Comparison of ENCODE assay signal across 10 cellular contexts in genomic region chr5:111551569-111552275, GRCh38. TPM values are rescaled to one million over a fixed set of nuclear protein-coding genes. Genes with fewer than 3 reads are reported as not detected.
A peak's percentile ranks its signal among the peaks of the same experiment; 100 is the strongest.
DNase-seq lines count a peak whose midpoint lies in the region; ATAC-seq and TF ChIP-seq lines count a peak whose summit lies in the region.
"Had no signal": no experiment of that assay in that cellular context is flagged by ENCODE, and none has a peak within 500 bp of the region (broad histone marks: within the 10 kb centered on the region; RNA-seq: fewer than 3 reads in every experiment).

No MANE protein-coding gene starts in this region.

- intact Hi-C loops in mammary epithelial cell (cut with micrococcal nuclease): loop anchor here (10.0 kb wide), 1 partner anchor 453 kb away; no protein-coding TSS in a partner anchor

- TF ChIP-seq CTCF in mammary epithelial cell (conservative IDR thresholded peaks at IDR 0.05 in 1 of 2, IDR thresholded peaks at IDR 0.05 in 1 of 2; ENCODE audit: extremely low read depth in 1 of 2, insufficient read depth in 1 of 2, low read depth in 1 of 2, low read length in 2 of 2): no peak

- H3K9ac ChIP-seq in HUES48 (ENCODE audit: low read depth, low read length) (peak overlapping the region; percentile 27; the same call in 1 of the 2 replicates), mammary epithelial cell (ENCODE audit: insufficient read depth, low read length) (no peak overlapping the region)

- CTCF ChIA-PET in mammary epithelial cell (lab: Charles Lee; ENCODE audit: low non-redundant PET): no interaction called here

- in situ Hi-C loops in mammary epithelial cell (cut with MboI; ENCODE audit: low sequenced_read_pairs in 2 of 2): loop anchor here in 1 of 2 donors (10.0 kb wide), 1 partner anchor 203 kb away; the partner anchor contains the start of gene NREP

- BruUV-seq in mammary epithelial cell (replicated peaks; lab: Mats Ljungman, UMichigan): no TSS peak

- H3K4me2 ChIP-seq in mammary epithelial cell (ENCODE audit: insufficient read depth, low read depth, low read length): peak overlapping the region; percentile 44

- no peaks in the 10 kb centered on the region for H3K36me3 ChIP-seq in HUES48 (ENCODE audit: control insufficient read depth, insufficient read depth, low read length)
- H3K36me3 ChIP-seq in mammary epithelial cell (ENCODE audit: insufficient read depth, low read length): no peaks in the 10 kb centered on the region
- H3K36me3 ChIP-seq in mesodermal cell (ENCODE audit: control insufficient read depth, insufficient read depth, low read length): no peaks in the 10 kb centered on the region
- H3K36me3 ChIP-seq: MG63 had no signal

- ATAC-seq in GM18858 (IDR thresholded peaks at IDR 0.05; ENCODE audit: unreplicated experiment): no peak

- H3K4me3 ChIP-seq in HUES48 (ENCODE audit: low read depth, low read length) (no peak overlapping the region), mammary epithelial cell (replicated peaks in 1 of 3; ENCODE audit: insufficient read depth in 1 of 3, low read depth in 2 of 3, low read length in 3 of 3) (no peak overlapping the region), mesodermal cell (ENCODE audit: extremely low read depth, insufficient read depth, low read length, poor library complexity, severe bottlenecking) (no peak overlapping the region)
- H3K4me3 ChIP-seq: MG63 had no signal

- dilution Hi-C loops in mammary epithelial cell (cut with HindIII; ENCODE audit: low sequenced_read_pairs): no loop called here

- H3K79me2 ChIP-seq in mammary epithelial cell (ENCODE audit: insufficient read depth, low read length): no peaks in the 10 kb centered on the region

- DNase-seq in NCI-H1417 (lab: John Stamatoyannopoulos, UW) (peak in 2 of 3 experiments; percentile 15 to 55), NCI-H1417 treated with DMSO at 0.1 percent for 48 hours (lab: John Stamatoyannopoulos, UW) (no peak), mammary epithelial cell (no peak), nucleus accumbens (lab: John Stamatoyannopoulos, UW) (no peak)
- no peak for DNase-seq in stimulated activated naive CD4-positive, alpha-beta T cell (lab: John Stamatoyannopoulos, UW)
- DNase-seq: 8988T, MG63 had no signal

- no peaks in the 10 kb centered on the region for H3K9me3 ChIP-seq in HUES48 (ENCODE audit: control insufficient read depth, insufficient read depth, low read length)
- H3K9me3 ChIP-seq in mammary epithelial cell (replicated peaks; ENCODE audit: insufficient read depth, low read length): no peaks in the 10 kb centered on the region
- H3K9me3 ChIP-seq in mesodermal cell (ENCODE audit: control insufficient read depth, low read length): no peaks in the 10 kb centered on the region

- WGBS in mammary epithelial cell (ENCODE audit: low coverage, missing lambda C conversion rate): 82% methylated on average over 7 of the region's 7 CpGs
- 28 to 36% methylated on average over 3 to 4 of the region's 7 CpGs for WGBS in mesodermal cell (ENCODE audit: insufficient coverage in 2 of 2), 2 experiments

- no peak overlapping the region for H2AFZ ChIP-seq in mammary epithelial cell (ENCODE audit: low read depth, low read length)

- H3K27ac ChIP-seq in HUES48 (ENCODE audit: low read depth, low read length) (peak overlapping the region; percentile 61), mammary epithelial cell (ENCODE audit: insufficient read depth, low read depth, low read length) (peak overlapping the region; percentile 73), mesodermal cell (ENCODE audit: low read depth, low read length, severe bottlenecking) (peak overlapping the region; percentile 82)

- H3K4me1 ChIP-seq in HUES48 (ENCODE audit: control insufficient read depth, insufficient read depth, low read length) (peaks cover 25% of the 10 kb centered on the region), mammary epithelial cell (ENCODE audit: insufficient read depth, low read length) (peaks cover 13% of the 10 kb centered on the region), mesodermal cell (ENCODE audit: control insufficient read depth, insufficient read depth, low read length, poor library complexity, severe bottlenecking) (peaks cover 12% of the 10 kb centered on the region)

- H3K27me3 ChIP-seq in HUES48 (ENCODE audit: control insufficient read depth, insufficient read depth, low read length) (no peaks in the 10 kb centered on the region), mammary epithelial cell (ENCODE audit: insufficient read depth, low read length) (no peaks in the 10 kb centered on the region)
- H3K27me3 ChIP-seq: MG63 had no signal

- H4K20me1 ChIP-seq in mammary epithelial cell (ENCODE audit: insufficient read depth, low read length): no peaks in the 10 kb centered on the region

RNA-seq across cellular contexts. Expression of gene STARD4, which starts 39.4 kb away (rescaled TPM):
- 10 to 100 TPM; 52.8 to 95.9 TPM for total RNA-seq in mammary epithelial cell
- polyA plus RNA-seq in mammary epithelial cell: 32.8 TPM
- 90.4 TPM for polyA minus RNA-seq in mammary epithelial cell
- polyA plus RNA-seq in mesodermal cell (2013, experiment 1 of 2): 98.5 TPM
- polyA plus RNA-seq in mesodermal cell (2013, experiment 2 of 2): 92.2 TPM

Comparison
In these comparisons a context has a peak if more than half of its experiments do, and no peak if none do; other contexts are left out.
1. DNase-seq: peak in NCI-H1417 (2 of 3); none in NCI-H1417 treated with DMSO at 0.1 percent for 48 hours (single experiment), mammary epithelial cell (single experiment), stimulated activated naive CD4-positive, alpha-beta T cell (0 of 6) and nucleus accumbens (0 of 56).
2. Peak in every context shown above with its lines, with median percentiles within 50 percentile points of each other: H3K27ac ChIP-seq.